In genomic region chr5:132467292-132467984, GRCh38 we compare ENCODE assay signal across 1 cellular context.
TF ChIP-seq lines count a peak whose summit lies in the region.

No MANE protein-coding gene starts in this region.

TF ChIP-seq in GM23338, 12 proteins besides CTCF, POLR2A, EP300 and RAD21 (continued from another document):
- TF ChIP-seq ETS1 (IDR thresholded peaks at IDR 0.05), result no peak
- TF ChIP-seq REST (IDR thresholded peaks at IDR 0.05; ENCODE audit: unreplicated experiment), result no peak
- TF ChIP-seq POLR2AphosphoS5 (IDR thresholded peaks at IDR 0.05; ENCODE audit: low read depth), result no peak
- no peak for TF ChIP-seq JUNB (IDR thresholded peaks at IDR 0.05; ENCODE audit: unreplicated experiment)
- TF ChIP-seq NANOG (IDR thresholded peaks at IDR 0.05; ENCODE audit: borderline replicate concordance), result no peak
- no peak for TF ChIP-seq STAT1 (IDR thresholded peaks at IDR 0.05; ENCODE audit: unreplicated experiment)
- no peak for TF ChIP-seq EZH2phosphoT487 (IDR thresholded peaks at IDR 0.05; ENCODE audit: unreplicated experiment)
- TF ChIP-seq ZNF114 (CRISPR knock-in tag; IDR thresholded peaks at IDR 0.05), result no peak
- TF ChIP-seq CREB1 (CRISPR knock-in tag; IDR thresholded peaks at IDR 0.05; ENCODE audit: low read depth), result no peak
- TF ChIP-seq ZNF331 (CRISPR knock-in tag; IDR thresholded peaks at IDR 0.05; ENCODE audit: low read depth), result no peak
- no peak for TF ChIP-seq EZH2 (IDR thresholded peaks at IDR 0.05; ENCODE audit: low read depth, unreplicated experiment)
